19 cellular contexts compared by ENCODE assay signal in the genomic region with DNA sequence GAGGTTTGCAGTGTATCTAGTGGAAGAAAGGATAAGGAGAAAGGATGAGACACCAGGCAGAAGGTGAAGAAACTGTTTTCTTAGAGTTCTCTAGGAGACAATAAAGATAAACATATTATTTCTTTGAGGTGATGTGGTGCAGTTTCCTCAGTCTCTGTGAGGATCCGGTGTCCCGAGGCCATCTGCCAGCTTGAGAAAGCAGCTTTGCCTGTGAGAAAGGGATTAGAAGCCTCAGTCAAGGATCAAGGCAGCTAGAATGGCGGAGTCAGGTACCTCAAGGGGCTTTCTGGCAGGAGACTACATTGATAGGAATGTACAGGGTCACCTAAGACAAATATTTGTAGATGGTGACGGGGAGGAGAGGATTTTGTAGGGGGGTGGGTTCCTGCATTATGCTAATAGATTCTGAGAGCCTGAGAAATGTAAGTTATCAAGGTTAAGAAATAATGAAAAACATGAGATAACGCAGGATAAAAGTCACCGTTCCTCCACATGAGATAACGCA.
DNase-seq lines count a peak whose midpoint lies in the region; ATAC-seq, FAIRE-seq and TF ChIP-seq lines count a peak whose summit lies in the region.
"Had no signal": no experiment of that assay in that cellular context is flagged by ENCODE, and none has a peak within 500 bp of the region (broad histone marks: within the 10 kb centered on the region; RNA-seq: fewer than 3 reads in every experiment).

No MANE protein-coding gene starts in this region.

- H3K18ac ChIP-seq in H1 (ENCODE audit: extremely low read depth, low read length): no peak overlapping the region

- H2AK5ac ChIP-seq in H1 (ENCODE audit: low read depth, low read length): no peak overlapping the region

- DNase-seq in Caco-2 (peak; percentile 74 to 86), D721Med (ENCODE audit: insufficient read length, low spot score) (peak; percentile 34), NCI-H82 (lab: John Stamatoyannopoulos, UW) (peak; percentile 98), H1 (ENCODE audit: low read depth in 1 of 2, low spot score in 2 of 2) (no peak), A673 (ENCODE audit: low spot score) (no peak), gastrocnemius medialis (no peak)
- DNase-seq: 8988T; C1 segment of cervical spinal cord; CD4-positive, alpha-beta memory T cell; COR-L47; DMS153; DND-41; GOT3; H7; HCEC 1CT had no signal

- no peaks in the 10 kb centered on the region for H3K27me3 Mint-ChIP-seq in Caco-2 (ENCODE audit: insufficient read depth, unreplicated experiment)

- peak overlapping the region; percentile 25 for H3K27ac Mint-ChIP-seq in Caco-2 (ENCODE audit: unreplicated experiment)
- H3K27ac Mint-ChIP-seq: CD4-positive, alpha-beta memory T cell had no signal

- no peaks in the 10 kb centered on the region for H3K23me2 ChIP-seq in H1 (ENCODE audit: low read depth, low read length)

- in situ Hi-C loops in gastrocnemius medialis (cut with MboI; ENCODE audit: low sequenced_read_pairs in 4 of 4): no loop called here

- 95% methylated on average over 7 of the region's 7 CpGs; no CpG with 5 or more reads in 1 of the 2 experiments for whole genome bisulfite sequencing in H1 (ENCODE audit: extremely low coverage in 1 of 2, insufficient coverage in 1 of 2, insufficient read length in 1 of 2, insufficient replicate concordance in 2 of 2, low coverage in 1 of 2, low lambda C conversion rate in 2 of 2, missing lambda C conversion rate in 1 of 2), 2 experiments

- CTCF ChIA-PET in Caco-2 (lab: Charles Lee) (interaction anchor here (0.7 to 0.8 kb wide), 2 partner anchors 91 to 125 kb away, joined by 3 to 4 read pairs; no protein-coding TSS in a partner anchor), H1 (lab: Charles Lee; ENCODE audit: partially characterized antibody) (no interaction called here), A673 (lab: Charles Lee) (no interaction called here)

- H2BK5ac ChIP-seq in H1 (ENCODE audit: low read depth, low read length): no peak overlapping the region

- H4K20me1 ChIP-seq in H1 (replicated peaks in 1 of 2; ENCODE audit: control insufficient read depth in 1 of 2, insufficient read depth in 2 of 2, low read length in 2 of 2): no peaks in the 10 kb centered on the region

- H3K79me1 ChIP-seq in H1 (ENCODE audit: low read depth, low read length): no peaks in the 10 kb centered on the region

- H3K9me3 Mint-ChIP-seq in Caco-2 (ENCODE audit: unreplicated experiment): no peaks in the 10 kb centered on the region

- no peak for TF ChIP-seq EP300 in H1 (IDR thresholded peaks at IDR 0.05; ENCODE audit: borderline replicate concordance in 1 of 2, low read depth in 2 of 2, low read length in 2 of 2)

- H3K4ac ChIP-seq in H1 (replicated peaks; ENCODE audit: insufficient read length, low read depth, low read length): no peak overlapping the region

- no peak overlapping the region for H3K23ac ChIP-seq in H1 (ENCODE audit: insufficient read length)

- H3K4me3 ChIP-seq in Caco-2 (ENCODE audit: low read depth, low read length): no peak overlapping the region
- H3K4me3 ChIP-seq in H1 (ENCODE audit: extremely low read depth in 1 of 4, insufficient read depth in 2 of 4, low read depth in 3 of 4, low read length in 4 of 4): no peak overlapping the region
- no peak overlapping the region for H3K4me3 ChIP-seq in A673 (ENCODE audit: low read depth, low read length, poor library complexity, severe bottlenecking)
- no peak overlapping the region for H3K4me3 ChIP-seq in gastrocnemius medialis
- H3K4me3 ChIP-seq: A549 had no signal

- H3K4me1 ChIP-seq in Caco-2 (peaks cover 22% of the 10 kb centered on the region), H1 (replicated peaks in 1 of 4; ENCODE audit: control insufficient read depth in 3 of 4, insufficient read depth in 4 of 4, low read length in 3 of 4) (no peaks in the 10 kb centered on the region; a peak in 1 of 7 replicates), A673 (ENCODE audit: insufficient read depth, low read length, poor library complexity, severe bottlenecking) (no peaks in the 10 kb centered on the region), gastrocnemius medialis (no peaks in the 10 kb centered on the region)
- H3K4me1 ChIP-seq: A549 had no signal

- H3K27me3 ChIP-seq in Caco-2 (replicated peaks; ENCODE audit: control insufficient read depth, insufficient read depth, low read length) (no peaks in the 10 kb centered on the region), H1 (replicated peaks in 1 of 4; ENCODE audit: control insufficient read depth in 3 of 4, extremely low read depth in 1 of 4, insufficient read depth in 3 of 4, low read length in 3 of 4) (no peaks in the 10 kb centered on the region), A673 (replicated peaks; ENCODE audit: insufficient read depth, low read depth, low read length, poor library complexity) (no peaks in the 10 kb centered on the region), gastrocnemius medialis (no peaks in the 10 kb centered on the region)

- no peak overlapping the region for H2BK15ac ChIP-seq in H1 (ENCODE audit: low read length)

- H3K27ac ChIP-seq in H1 (ENCODE audit: low read depth, low read length) (no peak overlapping the region), A673 (ENCODE audit: low read depth, low read length, poor library complexity, severe bottlenecking) (no peak overlapping the region), gastrocnemius medialis (no peak overlapping the region)
- H3K27ac ChIP-seq: A549 had no signal

- H3K4me2 ChIP-seq in H1 (ENCODE audit: insufficient read depth in 1 of 2, low read depth in 2 of 2, low read length in 2 of 2): no peak overlapping the region
- H3K4me2 ChIP-seq: A549 had no signal

- no peak overlapping the region for H4K8ac ChIP-seq in H1 (ENCODE audit: extremely low read depth, insufficient read depth, low read length)

- H2BK120ac ChIP-seq in H1 (replicated peaks; ENCODE audit: low read depth, low read length): no peak overlapping the region

- intact Hi-C loops in Caco-2 (cut with micrococcal nuclease; ENCODE audit: unreplicated experiment): loop anchor here (1.0 kb wide), 4 partner anchors 11 to 205 kb away; no protein-coding TSS in a partner anchor
- intact Hi-C loops in A673 (cut with micrococcal nuclease; ENCODE audit: unreplicated experiment): no loop called here
- intact Hi-C loops in gastrocnemius medialis (cut with DNase I; ENCODE audit: low total_unique reads): no loop called here

- BruUV-seq in Caco-2 (replicated peaks; lab: Mats Ljungman, UMichigan) (no TSS peak), A673 (replicated peaks; lab: Mats Ljungman, UMichigan) (no TSS peak)

- H4K91ac ChIP-seq in H1 (replicated peaks; ENCODE audit: insufficient read length, low read length): no peak overlapping the region

- H2BK12ac ChIP-seq in H1 (ENCODE audit: low read depth, low read length): no peak overlapping the region

- no peak for TF ChIP-seq RAD21 in H1 (IDR thresholded peaks at IDR 0.05 in 1 of 2, conservative IDR thresholded peaks at IDR 0.05 in 1 of 2; ENCODE audit: low read depth in 2 of 2, low read length in 2 of 2)

- no peaks in the 10 kb centered on the region for H3K79me2 ChIP-seq in H1 (ENCODE audit: control insufficient read depth in 1 of 2, insufficient read depth in 2 of 2, low read length in 2 of 2)

- FAIRE-seq in D721Med (lab: Jason Lieb, UNC) (peak; percentile 70), H1 (lab: Jason Lieb, UNC) (no peak)
- FAIRE-seq: A549, G401.6, GM12892 had no signal

- peaks cover 16% of the 10 kb centered on the region for H3K4me1 Mint-ChIP-seq in Caco-2 (ENCODE audit: low read depth, unreplicated experiment)
- H3K4me1 Mint-ChIP-seq: CD4-positive, alpha-beta memory T cell had no signal

- no peaks in the 10 kb centered on the region for H3K36me3 Mint-ChIP-seq in Caco-2 (ENCODE audit: insufficient read depth, unreplicated experiment)
- H3K36me3 Mint-ChIP-seq: CD4-positive, alpha-beta memory T cell had no signal

- no peaks in the 10 kb centered on the region for H3K9me3 ChIP-seq in Caco-2
- no peaks in the 10 kb centered on the region for H3K9me3 ChIP-seq in H1 (ENCODE audit: insufficient read depth in 2 of 2, low read depth in 1 of 2, low read length in 1 of 2)
- H3K9me3 ChIP-seq in A673 (ENCODE audit: low read depth, low read length, poor library complexity, severe bottlenecking): no peaks in the 10 kb centered on the region
- no peaks in the 10 kb centered on the region for H3K9me3 ChIP-seq in gastrocnemius medialis
- H3K9me3 ChIP-seq: A549 had no signal

- no peak overlapping the region for H2BK20ac ChIP-seq in H1 (ENCODE audit: low read length)

- no peaks in the 10 kb centered on the region for H3K36me3 ChIP-seq in Caco-2 (ENCODE audit: control insufficient read depth, insufficient read depth, low read length)
- H3K36me3 ChIP-seq in H1 (ENCODE audit: control insufficient read depth in 2 of 4, insufficient read depth in 4 of 4, low read length in 3 of 4): no peaks in the 10 kb centered on the region
- no peaks in the 10 kb centered on the region for H3K36me3 ChIP-seq in A673 (ENCODE audit: insufficient read depth, low read length, poor library complexity, severe bottlenecking)
- H3K36me3 ChIP-seq in gastrocnemius medialis: no peaks in the 10 kb centered on the region

- H3K9ac ChIP-seq in H1 (replicated peaks in 1 of 4; ENCODE audit: extremely low read depth in 1 of 4, low read depth in 3 of 4, low read length in 3 of 4): no peak overlapping the region

- TF ChIP-seq CTCF in Caco-2 (IDR thresholded peaks at IDR 0.05; ENCODE audit: insufficient read depth in 1 of 2, low read depth in 1 of 2, low read length in 1 of 2, severe bottlenecking in 1 of 2, unreplicated experiment in 1 of 2) (no peak), D721Med (IDR thresholded peaks at IDR 0.05; ENCODE audit: insufficient read depth, missing control alignments) (no peak), H1 (IDR thresholded peaks at IDR 0.05; ENCODE audit: control extremely low read depth in 1 of 3, insufficient read depth in 1 of 3, low read depth in 1 of 3, low read length in 3 of 3) (no peak), A673 (conservative IDR thresholded peaks at IDR 0.05; ENCODE audit: low read depth, low read length) (no peak), gastrocnemius medialis (IDR thresholded peaks at IDR 0.05 in 4 of 5, conservative IDR thresholded peaks at IDR 0.05 in 1 of 5) (no peak)

- no peak for ATAC-seq in HG03139 (IDR thresholded peaks at IDR 0.05; ENCODE audit: unreplicated experiment)
- ATAC-seq in gastrocnemius medialis: no peak
- ATAC-seq: A549 had no signal

- H4K5ac ChIP-seq in H1 (ENCODE audit: insufficient read length, low read depth, low read length): no peak overlapping the region

- POLR2A ChIA-PET in Caco-2 (lab: Charles Lee) (no interaction called here), H1 (lab: Charles Lee; ENCODE audit: partially characterized antibody) (no interaction called here), A673 (lab: Charles Lee; ENCODE audit: low non-redundant PET) (no interaction called here)

- no peak overlapping the region for H3K14ac ChIP-seq in H1 (ENCODE audit: insufficient read length)

- TF ChIP-seq POLR2A in H1 (IDR thresholded peaks at IDR 0.05; ENCODE audit: control extremely low read depth in 1 of 2, low read depth in 2 of 2, low read length in 2 of 2) (no peak), gastrocnemius medialis (IDR thresholded peaks at IDR 0.05) (no peak)

- no peak overlapping the region for H3K56ac ChIP-seq in H1 (replicated peaks; ENCODE audit: insufficient read length, low read depth, low read length)

- H3K4me3 Mint-ChIP-seq in Caco-2 (ENCODE audit: unreplicated experiment): peak overlapping the region; percentile 0
- H3K4me3 Mint-ChIP-seq: CD4-positive, alpha-beta memory T cell had no signal

- H2AFZ ChIP-seq in H1 (ENCODE audit: low read length): peak overlapping the region; percentile 39; the same call in 1 of the 2 replicates

Comparison
In these comparisons a context has a peak if more than half of its experiments do, and no peak if none do; other contexts are left out.
1. DNase-seq: peak in Caco-2 (2 of 2), D721Med (single experiment) and NCI-H82 (single experiment); none in H1 (0 of 2), A673 (single experiment) and gastrocnemius medialis (0 of 2).